22 cellular contexts compared by ENCODE assay signal in the genomic region with DNA sequence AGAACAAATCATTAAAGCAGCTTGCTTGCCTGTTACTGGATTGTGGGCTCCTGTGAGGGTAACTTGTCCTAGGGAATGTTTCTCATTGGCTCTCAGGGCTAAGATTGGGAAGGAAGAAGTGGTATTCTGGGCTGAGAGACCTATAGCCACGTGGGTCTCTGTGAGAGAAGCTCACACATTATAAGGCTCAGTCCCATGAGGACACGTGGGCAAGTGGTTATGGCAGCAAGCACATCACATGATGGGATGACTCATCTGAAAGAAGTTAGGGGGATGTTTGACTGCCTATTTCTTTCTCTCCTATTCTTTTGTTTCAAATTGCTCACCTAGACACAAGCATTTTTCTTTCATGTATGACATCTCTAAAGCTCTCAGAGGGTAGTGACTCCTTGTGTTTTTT.
DNase-seq lines count a peak whose midpoint lies in the region; ATAC-seq, FAIRE-seq and TF ChIP-seq lines count a peak whose summit lies in the region.
"Had no signal": no experiment of that assay in that cellular context is flagged by ENCODE, and none has a peak within 500 bp of the region (broad histone marks: within the 10 kb centered on the region; RNA-seq: fewer than 3 reads in every experiment).

No MANE protein-coding gene starts in this region.

- H3K9me3 Mint-ChIP-seq in T-helper 2 cell treated with Interferon-gamma antibody and Interleukin-4, amounts not matched to agents 5 μg/mL and 100 μg/mL, for 36 hours, result peaks cover 12% of the 10 kb centered on the region
- H3K9me3 Mint-ChIP-seq: stimulated activated naive CD8-positive, alpha-beta T cell treated with anti-CD3 and anti-CD28 coated beads, Interleukin-15, amount 100 ng/mL, for 72 hours had no signal

- H3K9me3 ChIP-seq in A549, result no peaks in the 10 kb centered on the region
- no peaks in the 10 kb centered on the region for H3K9me3 ChIP-seq in OCI-LY7 (ENCODE audit: low read length)

- no peak overlapping the region for H3K4me3 ChIP-seq in A549
- H3K4me3 ChIP-seq in OCI-LY7 (ENCODE audit: low read depth, low read length, poor library complexity, severe bottlenecking), result no peak overlapping the region
- H3K4me3 ChIP-seq: lung had no signal

- 39% methylated on average over 2 of the region's 2 CpGs for WGBS in A549 (ENCODE audit: missing lambda C conversion rate)

- TF ChIP-seq RAD21 in A549 (conservative IDR thresholded peaks at IDR 0.05 in 1 of 2, IDR thresholded peaks at IDR 0.05 in 1 of 2), result no peak

- no peaks in the 10 kb centered on the region; the same call in 1 of the 2 replicates for H4K20me1 ChIP-seq in OCI-LY7 (ENCODE audit: insufficient read depth, low read length)

- no peak for TF ChIP-seq POLR2A in A549 (IDR thresholded peaks at IDR 0.05; ENCODE audit: low read length)

- H3K27ac ChIP-seq in A549 (no peak overlapping the region), OCI-LY7 (ENCODE audit: low read depth, low read length, poor library complexity, severe bottlenecking) (no peak overlapping the region)

- no peak for TF ChIP-seq CTCF in A549 (IDR thresholded peaks at IDR 0.05)
- TF ChIP-seq CTCF in OCI-LY7 (conservative IDR thresholded peaks at IDR 0.05; ENCODE audit: low read length), result no peak

- H3K4me1 ChIP-seq in A549 (no peaks in the 10 kb centered on the region), OCI-LY7 (ENCODE audit: insufficient read depth, low read length, poor library complexity, severe bottlenecking) (no peaks in the 10 kb centered on the region)

- no peak overlapping the region for H3K27ac Mint-ChIP-seq in T-helper 2 cell treated with Interferon-gamma antibody and Interleukin-4, amounts not matched to agents 5 μg/mL and 100 μg/mL, for 36 hours
- H3K27ac Mint-ChIP-seq: activated CD8-positive, alpha-beta memory T cell treated with anti-CD3 and anti-CD28 coated beads, Interleukin-2, amount 10 ng/mL, durations not matched to agents 7 days and 5 days; H9; naive thymus-derived CD4-positive, alpha-beta T cell; progenitor cell of endocrine pancreas; stimulated activated naive CD8-positive, alpha-beta T cell treated with anti-CD3 and anti-CD28 coated beads, Interleukin-15, amount 100 ng/mL, for 72 hours had no signal

- H3K4me2 ChIP-seq in A549 (no peak overlapping the region), OCI-LY7 (ENCODE audit: low read length) (no peak overlapping the region)

- intact Hi-C loops in OCI-LY7 (cut with micrococcal nuclease; ENCODE audit: unreplicated experiment), result no loop called here

- no peak overlapping the region for H2AFZ ChIP-seq in OCI-LY7 (ENCODE audit: low read length)

- in situ Hi-C loops in G401 (cut with HindIII; ENCODE audit: low sequenced_read_pairs), result no loop called here

- H3K4me1 Mint-ChIP-seq in T-helper 2 cell treated with Interferon-gamma antibody and Interleukin-4, amounts not matched to agents 5 μg/mL and 100 μg/mL, for 36 hours (ENCODE audit: low read depth), result no peaks in the 10 kb centered on the region
- H3K4me1 Mint-ChIP-seq: activated CD8-positive, alpha-beta memory T cell treated with anti-CD3 and anti-CD28 coated beads, Interleukin-2, amount 10 ng/mL, durations not matched to agents 7 days and 5 days; H9; naive thymus-derived CD4-positive, alpha-beta T cell; stimulated activated naive CD8-positive, alpha-beta T cell treated with anti-CD3 and anti-CD28 coated beads, Interleukin-15, amount 100 ng/mL, for 72 hours had no signal

- ATAC-seq in A549 (no peak), HG02759 (IDR thresholded peaks at IDR 0.05; ENCODE audit: unreplicated experiment) (peak; percentile 60)
- ATAC-seq: activated CD8-positive, alpha-beta memory T cell treated with anti-CD3 and anti-CD28 coated beads, Interleukin-2, amount 10 ng/mL, durations not matched to agents 7 days and 5 days; naive thymus-derived CD4-positive, alpha-beta T cell; Right ventricle myocardium inferior; stimulated activated naive CD8-positive, alpha-beta T cell treated with anti-CD3 and anti-CD28 coated beads, Interleukin-15, amount 100 ng/mL, for 72 hours had no signal

- POLR2A ChIA-PET in A549 (lab: Yijun Ruan, JAX) (no interaction called here), OCI-LY7 (lab: Charles Lee) (no interaction called here)

- TF ChIP-seq EP300 in A549 (IDR thresholded peaks at IDR 0.05), result no peak

- H3K4me3 Mint-ChIP-seq in T-helper 2 cell treated with Interferon-gamma antibody and Interleukin-4, amounts not matched to agents 5 μg/mL and 100 μg/mL, for 36 hours, result no peak overlapping the region
- H3K4me3 Mint-ChIP-seq: activated CD8-positive, alpha-beta memory T cell treated with anti-CD3 and anti-CD28 coated beads, Interleukin-2, amount 10 ng/mL, durations not matched to agents 7 days and 5 days; H9; naive thymus-derived CD4-positive, alpha-beta T cell; stimulated activated naive CD8-positive, alpha-beta T cell treated with anti-CD3 and anti-CD28 coated beads, Interleukin-15, amount 100 ng/mL, for 72 hours had no signal

- H3K27me3 Mint-ChIP-seq in T-helper 2 cell treated with Interferon-gamma antibody and Interleukin-4, amounts not matched to agents 5 μg/mL and 100 μg/mL, for 36 hours (ENCODE audit: low read depth), result no peaks in the 10 kb centered on the region
- H3K27me3 Mint-ChIP-seq: activated CD8-positive, alpha-beta memory T cell treated with anti-CD3 and anti-CD28 coated beads, Interleukin-2, amount 10 ng/mL, durations not matched to agents 7 days and 5 days; progenitor cell of endocrine pancreas; stimulated activated naive CD8-positive, alpha-beta T cell treated with anti-CD3 and anti-CD28 coated beads, Interleukin-15, amount 100 ng/mL, for 72 hours had no signal

- DNase-seq in A549 (ENCODE audit: low read depth in 1 of 2, low spot score in 1 of 2) (no peak), OCI-M1 (lab: John Stamatoyannopoulos, UW) (peak; percentile 76), fibroblast of the conjunctiva (ENCODE audit: low read depth) (peak; percentile 8), G401 (ENCODE audit: low spot score) (no peak), OCI-LY7 (ENCODE audit: low spot score) (no peak)
- DNase-seq in T-helper 2 cell treated with Interferon-gamma antibody and Interleukin-4, amounts not matched to agents 5 μg/mL and 100 μg/mL, for 36 hours (ENCODE audit: low spot score), result no peak
- no peak for DNase-seq in stimulated activated CD4-positive, alpha-beta T cell treated with anti-CD3 and anti-CD28 coated beads, Interleukin-1b, Interleukin-23, amount 100 ng/mL, for 48 hours
- DNase-seq: activated CD8-positive, alpha-beta memory T cell treated with anti-CD3 and anti-CD28 coated beads, Interleukin-2, amount 10 ng/mL, durations not matched to agents 7 days and 5 days; activated gamma-delta T cell; amygdala; H9; naive thymus-derived CD4-positive, alpha-beta T cell; NCI-H1048; NCI-H2081; NCI-H82; stimulated activated CD4-positive, alpha-beta T cell treated with anti-CD3 and anti-CD28 coated beads, Interleukin-15, amount 100 ng/mL, for 24 hours; stimulated activated naive CD8-positive, alpha-beta T cell treated with anti-CD3 and anti-CD28 coated beads, Interleukin-15, amount 100 ng/mL, for 72 hours had no signal

- H3K9me2 ChIP-seq in OCI-LY7 (ENCODE audit: insufficient read depth, low read length), result no peaks in the 10 kb centered on the region

- H3K79me2 ChIP-seq in OCI-LY7 (ENCODE audit: insufficient read depth, low read depth, low read length), result no peaks in the 10 kb centered on the region

- CTCF ChIA-PET in A549 (lab: Yijun Ruan, JAX) (no interaction called here), OCI-LY7 (lab: Charles Lee; ENCODE audit: unreplicated experiment) (no interaction called here)

- no peaks in the 10 kb centered on the region for H3K36me3 ChIP-seq in OCI-LY7 (ENCODE audit: insufficient read depth, low read length)

- no peaks in the 10 kb centered on the region for H3K36me3 Mint-ChIP-seq in T-helper 2 cell treated with Interferon-gamma antibody and Interleukin-4, amounts not matched to agents 5 μg/mL and 100 μg/mL, for 36 hours (ENCODE audit: low read depth)
- H3K36me3 Mint-ChIP-seq: activated CD8-positive, alpha-beta memory T cell treated with anti-CD3 and anti-CD28 coated beads, Interleukin-2, amount 10 ng/mL, durations not matched to agents 7 days and 5 days; naive thymus-derived CD4-positive, alpha-beta T cell had no signal

- no TSS peak for BruUV-seq in OCI-LY7 (replicated peaks; lab: Mats Ljungman, UMichigan)

- no peak for FAIRE-seq in A549 (lab: Jason Lieb, UNC)
- FAIRE-seq: endometrium had no signal

TF ChIP-seq in A549, 52 proteins besides CTCF, POLR2A, EP300 and RAD21:
- TF ChIP-seq FOSL2 (IDR thresholded peaks at IDR 0.05) (peak; percentile 17; the same call in 1 of the 2 replicates), FOSL2 (CRISPR knock-in tag; IDR thresholded peaks at IDR 0.05) (peak; percentile 59), HOXB13 (CRISPR knock-in tag; IDR thresholded peaks at IDR 0.05; ENCODE audit: low read depth) (no peak)
- TF ChIP-seq, protein P1, sequence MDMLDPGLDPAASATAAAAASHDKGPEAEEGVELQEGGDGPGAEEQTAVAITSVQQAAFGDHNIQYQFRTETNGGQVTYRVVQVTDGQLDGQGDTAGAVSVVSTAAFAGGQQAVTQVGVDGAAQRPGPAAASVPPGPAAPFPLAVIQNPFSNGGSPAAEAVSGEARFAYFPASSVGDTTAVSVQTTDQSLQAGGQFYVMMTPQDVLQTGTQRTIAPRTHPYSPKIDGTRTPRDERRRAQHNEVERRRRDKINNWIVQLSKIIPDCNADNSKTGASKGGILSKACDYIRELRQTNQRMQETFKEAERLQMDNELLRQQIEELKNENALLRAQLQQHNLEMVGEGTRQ (IDR thresholded peaks at IDR 0.05), result peak; percentile 59

Comparison
In these comparisons a context has a peak if more than half of its experiments do, and no peak if none do; other contexts are left out.
1. DNase-seq: peak in OCI-M1 (single experiment) and fibroblast of the conjunctiva (single experiment); none in A549 (0 of 2), G401 (single experiment), OCI-LY7 (single experiment), T-helper 2 cell treated with Interferon-gamma antibody and Interleukin-4, amounts not matched to agents 5 μg/mL and 100 μg/mL, for 36 hours (single experiment) and stimulated activated CD4-positive, alpha-beta T cell treated with anti-CD3 and anti-CD28 coated beads, Interleukin-1b, Interleukin-23, amount 100 ng/mL, for 48 hours (single experiment).